Comparison of ENCODE assay signal across 28 cellular contexts in genomic region chr9:19022206-19022605, GRCh38. TPM values are rescaled to one million over a fixed set of nuclear protein-coding genes. Genes with fewer than 3 reads are reported as not detected.
DNase-seq lines count a peak whose midpoint lies in the region; ATAC-seq lines count a peak whose summit lies in the region.
"Had no signal": no experiment of that assay in that cellular context is flagged by ENCODE, and none has a peak within 500 bp of the region (broad histone marks: within the 10 kb centered on the region; RNA-seq: fewer than 3 reads in every experiment).

No MANE protein-coding gene starts in this region.

- H3K4me1 Mint-ChIP-seq in activated T-cell treated with anti-CD3 and anti-CD28 coated beads, Interleukin-2, amount 50 U/mL, for 72 hours (ENCODE audit: low read depth): peaks cover 13% of the 10 kb centered on the region
- H3K4me1 Mint-ChIP-seq in stimulated activated effector memory CD8-positive, alpha-beta T cell treated with anti-CD3 and anti-CD28 coated beads, Interleukin-12 subunit alpha, Interleukin-12 subunit beta, amount 100 ng/mL, for 72 hours: peaks cover 7% of the 10 kb centered on the region
- H3K4me1 Mint-ChIP-seq: central memory CD8-positive, alpha-beta T cell had no signal

- DNase-seq in activated T-cell treated with anti-CD3 and anti-CD28 coated beads, Interleukin-2, amount 50 U/mL, for 72 hours: no peak
- DNase-seq in activated T-cell treated with anti-CD3 and anti-CD28 coated beads for 4 hours (no peak), activated gamma-delta T cell (lab: John Stamatoyannopoulos, UW) (no peak), dermis blood vessel endothelial cell (no peak), NK-92 (lab: John Stamatoyannopoulos, UW; ENCODE audit: unreplicated experiment) (no peak)
- DNase-seq in stimulated activated effector memory CD8-positive, alpha-beta T cell treated with anti-CD3 and anti-CD28 coated beads, Interleukin-12 subunit alpha, Interleukin-12 subunit beta, amount 100 ng/mL, for 72 hours (ENCODE audit: low spot score in 2 of 2): no peak
- DNase-seq: activated CD4-positive, alpha-beta T cell treated with anti-CD3 and anti-CD28 coated beads for 4 hours; AML-193; CD8-positive, alpha-beta T cell; DMS153; dorsolateral prefrontal cortex; GOT3; NCI-H1048; NCI-H187; NCI-H526 treated with DMSO at 0.1 percent for 48 hours; nephron progenitor cell; pancreas; stimulated activated naive B cell treated with anti-CD40 and anti-IgM and Interleukin-4, amounts not matched to agents 10 μg/mL and 1 μg/mL and 100 μg/mL, for 72 hours; T-helper 17 cell had no signal

- H3K4me3 Mint-ChIP-seq in activated T-cell treated with anti-CD3 and anti-CD28 coated beads, Interleukin-2, amount 50 U/mL, for 72 hours: no peak overlapping the region
- H3K4me3 Mint-ChIP-seq in stimulated activated effector memory CD8-positive, alpha-beta T cell treated with anti-CD3 and anti-CD28 coated beads, Interleukin-12 subunit alpha, Interleukin-12 subunit beta, amount 100 ng/mL, for 72 hours: no peak overlapping the region
- H3K4me3 Mint-ChIP-seq: activated T-helper 1 cell treated with anti-CD3 and anti-CD28 coated beads, Interleukin-12 subunit alpha, Interleukin-12 subunit beta, Interleukin-2, Interleukin-4 antibody, amounts not matched to agents 30 ng/mL and 10 ng/mL and 1 ng/mL, durations not matched to agents 14 hours and 24 hours and 36 hours; CD8-positive, alpha-beta T cell; central memory CD8-positive, alpha-beta T cell; nephron progenitor cell; stimulated activated naive B cell treated with anti-CD40 and anti-IgM and Interleukin-4, amounts not matched to agents 10 μg/mL and 1 μg/mL and 100 μg/mL, for 72 hours; T-helper 17 cell had no signal

- H3K36me3 Mint-ChIP-seq in activated T-cell treated with anti-CD3 and anti-CD28 coated beads, Interleukin-2, amount 50 U/mL, for 72 hours (ENCODE audit: insufficient read depth in 2 of 2): peaks cover 0 to 3% of the 10 kb centered on the region in 2 donors
- H3K36me3 Mint-ChIP-seq in stimulated activated effector memory CD8-positive, alpha-beta T cell treated with anti-CD3 and anti-CD28 coated beads, Interleukin-12 subunit alpha, Interleukin-12 subunit beta, amount 100 ng/mL, for 72 hours: no peaks in the 10 kb centered on the region
- H3K36me3 Mint-ChIP-seq: activated naive CD4-positive, alpha-beta T cell treated with anti-CD3 and anti-CD28 coated beads, Interleukin-2, amount 50 U/mL, for 72 hours; CD8-positive, alpha-beta T cell had no signal

- H3K27me3 Mint-ChIP-seq in activated T-cell treated with anti-CD3 and anti-CD28 coated beads, Interleukin-2, amount 50 U/mL, for 72 hours (ENCODE audit: low read depth): peaks cover 7% of the 10 kb centered on the region

- H3K27ac Mint-ChIP-seq in activated T-cell treated with anti-CD3 and anti-CD28 coated beads, Interleukin-2, amount 50 U/mL, for 72 hours: no peak overlapping the region
- no peak overlapping the region for H3K27ac Mint-ChIP-seq in stimulated activated effector memory CD8-positive, alpha-beta T cell treated with anti-CD3 and anti-CD28 coated beads, Interleukin-12 subunit alpha, Interleukin-12 subunit beta, amount 100 ng/mL, for 72 hours
- H3K27ac Mint-ChIP-seq: activated naive CD4-positive, alpha-beta T cell treated with anti-CD3 and anti-CD28 coated beads, Interleukin-2, amount 50 U/mL, for 72 hours; activated T-helper 1 cell treated with anti-CD3 and anti-CD28 coated beads, Interleukin-12 subunit alpha, Interleukin-12 subunit beta, Interleukin-2, Interleukin-4 antibody, amounts not matched to agents 30 ng/mL and 10 ng/mL and 1 ng/mL, durations not matched to agents 14 hours and 24 hours and 36 hours; CD8-positive, alpha-beta T cell; nephron progenitor cell; stimulated activated naive B cell treated with anti-CD40 and anti-IgM and Interleukin-4, amounts not matched to agents 10 μg/mL and 1 μg/mL and 100 μg/mL, for 72 hours; T-helper 17 cell had no signal

- ATAC-seq in activated T-cell treated with anti-CD3 and anti-CD28 coated beads, Interleukin-2, amount 50 U/mL, for 72 hours (replicated peaks in 1 of 2): peak; percentile 22 to 67
- ATAC-seq in HG02610 (IDR thresholded peaks at IDR 0.05; ENCODE audit: unreplicated experiment) (peak; percentile 43), HG03039 (IDR thresholded peaks at IDR 0.05; ENCODE audit: unreplicated experiment) (peak; percentile 66)
- peak; percentile 51 for ATAC-seq in stimulated activated effector memory CD8-positive, alpha-beta T cell treated with anti-CD3 and anti-CD28 coated beads, Interleukin-12 subunit alpha, Interleukin-12 subunit beta, amount 100 ng/mL, for 72 hours
- ATAC-seq: CD8-positive, alpha-beta T cell; pancreas; T-helper 17 cell had no signal

- no peaks in the 10 kb centered on the region for H3K9me3 Mint-ChIP-seq in activated T-cell treated with anti-CD3 and anti-CD28 coated beads, Interleukin-2, amount 50 U/mL, for 72 hours
- no peaks in the 10 kb centered on the region for H3K9me3 Mint-ChIP-seq in stimulated activated effector memory CD8-positive, alpha-beta T cell treated with anti-CD3 and anti-CD28 coated beads, Interleukin-12 subunit alpha, Interleukin-12 subunit beta, amount 100 ng/mL, for 72 hours
- H3K9me3 Mint-ChIP-seq: activated T-helper 1 cell treated with anti-CD3 and anti-CD28 coated beads, Interleukin-12 subunit alpha, Interleukin-12 subunit beta, Interleukin-2, Interleukin-4 antibody, amounts not matched to agents 30 ng/mL and 10 ng/mL and 1 ng/mL, durations not matched to agents 14 hours and 24 hours and 36 hours; central memory CD8-positive, alpha-beta T cell had no signal

RNA-seq across cellular contexts. Expression of gene SAXO1, which starts 10.8 kb away (rescaled TPM):
- not detected for total RNA-seq in activated T-cell treated with anti-CD3 and anti-CD28 coated beads, Interleukin-2, amount 50 U/mL, for 72 hours
- not detected in 2 replicates for total RNA-seq in dermis blood vessel endothelial cell
- total RNA-seq: A172; activated T-helper 1 cell treated with anti-CD3 and anti-CD28 coated beads, Interleukin-12 subunit alpha, Interleukin-12 subunit beta, Interleukin-2, Interleukin-4 antibody, amounts not matched to agents 30 ng/mL and 10 ng/mL and 1 ng/mL, durations not matched to agents 14 hours and 24 hours and 36 hours; endothelial cell of umbilical vein; G401; right atrium auricular region; T-helper 17 cell had no signal

RNA-seq across cellular contexts. Expression of gene RRAGA, which starts 27.0 kb away (rescaled TPM):
- total RNA-seq in activated T-cell treated with anti-CD3 and anti-CD28 coated beads, Interleukin-2, amount 50 U/mL, for 72 hours: 10 to 100 TPM; 36.9 to 41.6 TPM
- total RNA-seq in dermis blood vessel endothelial cell: 34.6 and 37.8 TPM in 2 replicates
